9 cellular contexts compared by ENCODE assay signal in genomic region chr9:29213374-29214161, GRCh38. TPM values are rescaled to one million over a fixed set of nuclear protein-coding genes. Genes with fewer than 3 reads are reported as not detected.
DNase-seq lines count a peak whose midpoint lies in the region; ATAC-seq and TF ChIP-seq lines count a peak whose summit lies in the region.
"Had no signal": no experiment of that assay in that cellular context is flagged by ENCODE, and none has a peak within 500 bp of the region (broad histone marks: within the 10 kb centered on the region; RNA-seq: fewer than 3 reads in every experiment).

TSS of gene LINGO2 (minus strand) at chr9:29213601.

- TF ChIP-seq CTCF in activated CD8-positive, alpha-beta T cell treated with anti-CD3 and anti-CD28 coated beads for 36 hours (IDR thresholded peaks at IDR 0.05) = no peak
- no peak for TF ChIP-seq CTCF in retinal pigment epithelial cell (conservative IDR thresholded peaks at IDR 0.05; ENCODE audit: low read depth, low read length)

- peak within 1 kb of the TSS; percentile 77 for H3K4me3 ChIP-seq in retinal pigment epithelial cell (ENCODE audit: low read length)

- peaks cover 9% of the 10 kb centered on the region for H3K4me1 Mint-ChIP-seq in activated CD8-positive, alpha-beta T cell treated with anti-CD3 and anti-CD28 coated beads for 36 hours (ENCODE audit: low read depth)
- H3K4me1 Mint-ChIP-seq in activated CD8-positive, alpha-beta T cell treated with anti-CD3 and anti-CD28 coated beads, Interleukin-2, amount 10 ng/mL, durations not matched to agents 7 days and 5 days (ENCODE audit: low read depth) = peaks cover 10% of the 10 kb centered on the region
- H3K4me1 Mint-ChIP-seq in T-cell = peaks cover 9 to 23% (median 21%) of the 10 kb centered on the region in 3 donors
- H3K4me1 Mint-ChIP-seq in activated CD8-positive, alpha-beta memory T cell treated with anti-CD3 and anti-CD28 coated beads, Interleukin-2, amount 10 ng/mL, durations not matched to agents 7 days and 5 days = peaks cover 11% of the 10 kb centered on the region

- intact Hi-C loops in activated CD8-positive, alpha-beta T cell treated with anti-CD3 and anti-CD28 coated beads for 36 hours (cut with micrococcal nuclease) = no loop called here
- intact Hi-C loops in left ventricle myocardium superior (cut with micrococcal nuclease) = no loop called here

- H3K36me3 Mint-ChIP-seq in activated CD8-positive, alpha-beta T cell treated with anti-CD3 and anti-CD28 coated beads for 36 hours (ENCODE audit: low read depth) = no peaks in the 10 kb centered on the region
- H3K36me3 Mint-ChIP-seq in activated CD8-positive, alpha-beta T cell treated with anti-CD3 and anti-CD28 coated beads, Interleukin-2, amount 10 ng/mL, durations not matched to agents 7 days and 5 days (ENCODE audit: low read depth) = no peaks in the 10 kb centered on the region
- H3K36me3 Mint-ChIP-seq in T-cell = no peaks in the 10 kb centered on the region
- peaks cover 2% of the 10 kb centered on the region for H3K36me3 Mint-ChIP-seq in activated CD8-positive, alpha-beta memory T cell treated with anti-CD3 and anti-CD28 coated beads, Interleukin-2, amount 10 ng/mL, durations not matched to agents 7 days and 5 days

- no peak for ATAC-seq in activated CD8-positive, alpha-beta T cell treated with anti-CD3 and anti-CD28 coated beads for 36 hours
- no peak for ATAC-seq in activated CD8-positive, alpha-beta T cell treated with anti-CD3 and anti-CD28 coated beads, Interleukin-2, amount 10 ng/mL, durations not matched to agents 7 days and 5 days
- ATAC-seq in T-cell (replicated peaks in 1 of 4) (no peak), left ventricle myocardium superior (peak; percentile 15), GM19397 (IDR thresholded peaks at IDR 0.05; ENCODE audit: unreplicated experiment) (no peak), HG02623 (IDR thresholded peaks at IDR 0.05; ENCODE audit: unreplicated experiment) (no peak)
- no peak for ATAC-seq in activated CD8-positive, alpha-beta memory T cell treated with anti-CD3 and anti-CD28 coated beads, Interleukin-2, amount 10 ng/mL, durations not matched to agents 7 days and 5 days

- H3K27ac Mint-ChIP-seq in activated CD8-positive, alpha-beta T cell treated with anti-CD3 and anti-CD28 coated beads for 36 hours = no peak within 1 kb of the TSS
- no peak within 1 kb of the TSS for H3K27ac Mint-ChIP-seq in activated CD8-positive, alpha-beta T cell treated with anti-CD3 and anti-CD28 coated beads, Interleukin-2, amount 10 ng/mL, durations not matched to agents 7 days and 5 days
- no peak within 1 kb of the TSS for H3K27ac Mint-ChIP-seq in T-cell
- H3K27ac Mint-ChIP-seq in activated CD8-positive, alpha-beta memory T cell treated with anti-CD3 and anti-CD28 coated beads, Interleukin-2, amount 10 ng/mL, durations not matched to agents 7 days and 5 days = no peak within 1 kb of the TSS

- no peak for DNase-seq in activated CD8-positive, alpha-beta T cell treated with anti-CD3 and anti-CD28 coated beads for 36 hours
- DNase-seq in activated CD8-positive, alpha-beta T cell treated with anti-CD3 and anti-CD28 coated beads, Interleukin-2, amount 10 ng/mL, durations not matched to agents 7 days and 5 days = no peak
- no peak for DNase-seq in T-cell
- DNase-seq in left ventricle myocardium superior = no peak
- DNase-seq in retinal pigment epithelial cell (ENCODE audit: low read depth) = no peak
- no peak for DNase-seq in activated CD8-positive, alpha-beta memory T cell treated with anti-CD3 and anti-CD28 coated beads, Interleukin-2, amount 10 ng/mL, durations not matched to agents 7 days and 5 days
- DNase-seq: DND-41 had no signal

- POLR2A ChIA-PET in activated CD8-positive, alpha-beta T cell treated with anti-CD3 and anti-CD28 coated beads for 36 hours (lab: Charles Lee) = no interaction called here
- POLR2A ChIA-PET in activated CD8-positive, alpha-beta T cell treated with anti-CD3 and anti-CD28 coated beads, Interleukin-2, amount 10 ng/mL, durations not matched to agents 7 days and 5 days (lab: Charles Lee) = no interaction called here
- POLR2A ChIA-PET in T-cell (lab: Charles Lee) = no interaction called here

- CTCF ChIA-PET in activated CD8-positive, alpha-beta T cell treated with anti-CD3 and anti-CD28 coated beads for 36 hours (lab: Charles Lee) = interaction anchor here (1.3 to 1.5 kb wide), 2 partner anchors 16 to 439 kb away, joined by 3 read pairs; no protein-coding TSS in a partner anchor
- CTCF ChIA-PET in activated CD8-positive, alpha-beta T cell treated with anti-CD3 and anti-CD28 coated beads, Interleukin-2, amount 10 ng/mL, durations not matched to agents 7 days and 5 days (lab: Charles Lee) = no interaction called here
- CTCF ChIA-PET in T-cell (lab: Charles Lee) = no interaction called here
- CTCF ChIA-PET in activated CD8-positive, alpha-beta memory T cell treated with anti-CD3 and anti-CD28 coated beads, Interleukin-2, amount 10 ng/mL, durations not matched to agents 7 days and 5 days (lab: Charles Lee) = no interaction called here

- no peaks in the 10 kb centered on the region for H3K9me3 Mint-ChIP-seq in activated CD8-positive, alpha-beta T cell treated with anti-CD3 and anti-CD28 coated beads for 36 hours
- no peaks in the 10 kb centered on the region for H3K9me3 Mint-ChIP-seq in activated CD8-positive, alpha-beta T cell treated with anti-CD3 and anti-CD28 coated beads, Interleukin-2, amount 10 ng/mL, durations not matched to agents 7 days and 5 days (ENCODE audit: insufficient read depth)
- no peaks in the 10 kb centered on the region for H3K9me3 Mint-ChIP-seq in T-cell
- no peaks in the 10 kb centered on the region for H3K9me3 Mint-ChIP-seq in activated CD8-positive, alpha-beta memory T cell treated with anti-CD3 and anti-CD28 coated beads, Interleukin-2, amount 10 ng/mL, durations not matched to agents 7 days and 5 days (ENCODE audit: low read depth)

- H3K27me3 Mint-ChIP-seq in activated CD8-positive, alpha-beta T cell treated with anti-CD3 and anti-CD28 coated beads for 36 hours = peaks cover 52% of the 10 kb centered on the region
- H3K27me3 Mint-ChIP-seq in activated CD8-positive, alpha-beta T cell treated with anti-CD3 and anti-CD28 coated beads, Interleukin-2, amount 10 ng/mL, durations not matched to agents 7 days and 5 days (ENCODE audit: low read depth) = peaks cover 39% of the 10 kb centered on the region
- peaks cover 56 to 62% of the 10 kb centered on the region in 2 donors for H3K27me3 Mint-ChIP-seq in T-cell
- peaks cover 53% of the 10 kb centered on the region for H3K27me3 Mint-ChIP-seq in activated CD8-positive, alpha-beta memory T cell treated with anti-CD3 and anti-CD28 coated beads, Interleukin-2, amount 10 ng/mL, durations not matched to agents 7 days and 5 days

- H3K4me3 Mint-ChIP-seq in activated CD8-positive, alpha-beta T cell treated with anti-CD3 and anti-CD28 coated beads for 36 hours = peak within 1 kb of the TSS; percentile 35
- H3K4me3 Mint-ChIP-seq in activated CD8-positive, alpha-beta T cell treated with anti-CD3 and anti-CD28 coated beads, Interleukin-2, amount 10 ng/mL, durations not matched to agents 7 days and 5 days = no peak within 1 kb of the TSS
- peak within 1 kb of the TSS; percentile 28 to 77 (median 53) for H3K4me3 Mint-ChIP-seq in T-cell
- H3K4me3 Mint-ChIP-seq in activated CD8-positive, alpha-beta memory T cell treated with anti-CD3 and anti-CD28 coated beads, Interleukin-2, amount 10 ng/mL, durations not matched to agents 7 days and 5 days = no peak within 1 kb of the TSS

RNA-seq across cellular contexts. Expression of gene LINGO2, which starts in this region (rescaled TPM):
- not detected for total RNA-seq in activated CD8-positive, alpha-beta T cell treated with anti-CD3 and anti-CD28 coated beads for 36 hours
- total RNA-seq in activated CD8-positive, alpha-beta T cell treated with anti-CD3 and anti-CD28 coated beads, Interleukin-2, amount 10 ng/mL, durations not matched to agents 7 days and 5 days = not detected
- total RNA-seq in T-cell (under 1 TPM in 1 of 5 donors, not detected in 4; 0.12 TPM), left ventricle myocardium superior (not detected)
- not detected for total RNA-seq in activated CD8-positive, alpha-beta memory T cell treated with anti-CD3 and anti-CD28 coated beads, Interleukin-2, amount 10 ng/mL, durations not matched to agents 7 days and 5 days

Comparison
In these comparisons a context has a peak if more than half of its experiments do, and no peak if none do; other contexts are left out.
1. H3K4me3 Mint-ChIP-seq: peak in activated CD8-positive, alpha-beta T cell treated with anti-CD3 and anti-CD28 coated beads for 36 hours (single experiment) and T-cell (3 of 3); none in activated CD8-positive, alpha-beta T cell treated with anti-CD3 and anti-CD28 coated beads, Interleukin-2, amount 10 ng/mL, durations not matched to agents 7 days and 5 days (single experiment) and activated CD8-positive, alpha-beta memory T cell treated with anti-CD3 and anti-CD28 coated beads, Interleukin-2, amount 10 ng/mL, durations not matched to agents 7 days and 5 days (single experiment).
2. Peak in ATAC-seq in left ventricle myocardium superior; RNA of the gene not detected or under 1 TPM.